In the genomic region with DNA sequence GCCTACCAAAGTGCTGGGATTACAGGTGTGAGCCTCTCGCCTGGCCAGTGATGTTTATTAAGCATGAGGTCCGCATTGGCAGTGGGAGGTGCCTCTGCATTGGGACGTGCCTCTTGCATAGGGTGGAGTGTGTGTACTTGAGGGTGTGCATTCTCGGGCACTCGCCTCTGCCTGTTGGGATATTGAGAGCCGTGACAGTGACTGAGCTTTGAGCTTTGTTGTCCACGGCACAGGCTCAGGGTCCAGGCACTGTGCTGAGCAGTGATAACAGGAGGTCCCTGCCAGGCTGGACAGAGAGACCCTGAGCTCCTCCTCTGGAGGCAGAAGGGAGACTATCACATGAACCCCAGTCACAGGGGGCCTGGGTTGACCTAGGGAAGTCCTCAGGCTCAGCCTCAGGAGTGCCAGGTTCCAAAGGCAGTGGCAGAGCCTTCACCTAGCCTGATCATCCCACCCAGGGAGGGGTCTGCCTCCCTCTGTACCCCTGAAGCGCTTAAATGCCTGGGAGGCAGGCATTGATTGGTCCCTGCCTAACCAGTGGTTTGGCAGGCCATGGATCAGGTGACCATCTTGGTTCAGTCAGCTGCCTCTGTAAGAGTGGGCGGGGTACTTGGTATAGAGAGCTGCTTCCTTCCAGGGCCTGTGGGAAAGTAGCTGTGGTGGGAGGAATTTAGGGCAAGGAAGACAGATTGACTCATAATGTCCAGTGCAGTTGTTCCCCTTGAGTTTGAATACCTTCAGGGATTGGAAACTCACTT, we compare ENCODE assay signal across 16 cellular contexts.
DNase-seq lines count a peak whose midpoint lies in the region; ATAC-seq, FAIRE-seq and TF ChIP-seq lines count a peak whose summit lies in the region.
"Had no signal": no experiment of that assay in that cellular context is flagged by ENCODE, and none has a peak within 500 bp of the region (broad histone marks: within the 10 kb centered on the region; RNA-seq: fewer than 3 reads in every experiment).

No MANE protein-coding gene starts in this region.

- H3K27me3 Mint-ChIP-seq in brain = no peaks in the 10 kb centered on the region
- H3K27me3 Mint-ChIP-seq: stimulated activated naive CD8-positive, alpha-beta T cell treated with anti-CD3 and anti-CD28 coated beads, Interleukin-15, Interleukin-2, amounts not matched to agents 100 ng/mL and 50 ng/mL, for 24 hours had no signal

- H3K27me3 ChIP-seq in ACC112 (ENCODE audit: insufficient read depth, low read length) = no peaks in the 10 kb centered on the region

- H3K9ac ChIP-seq in kidney (ENCODE audit: low read length in 2 of 2) = peak overlapping the region in 1 of 2 donors; percentile 22

- ATAC-seq in HG03521 (IDR thresholded peaks at IDR 0.05; ENCODE audit: unreplicated experiment) (no peak), HG03025 (IDR thresholded peaks at IDR 0.05; ENCODE audit: low FRiP score, unreplicated experiment) (no peak)
- ATAC-seq: activated CD4-positive, CD25-positive, alpha-beta regulatory T cell treated with anti-CD3 and anti-CD28 coated beads, Interleukin-2, amount 50 U/mL, for 24 hours; GM12878 had no signal

- peaks cover 82% of the 10 kb centered on the region for H3K4me1 Mint-ChIP-seq in brain
- H3K4me1 Mint-ChIP-seq: activated naive CD4-positive, alpha-beta T cell treated with anti-CD3 and anti-CD28 coated beads, Interleukin-2, amount 10 ng/mL, durations not matched to agents 7 days and 5 days; memory B cell had no signal

- peaks cover 24% of the 10 kb centered on the region for H3K4me1 ChIP-seq in ACC112 (ENCODE audit: control insufficient read depth, insufficient read depth, low read length, unreplicated experiment)
- peaks cover 48% of the 10 kb centered on the region in 2 donors for H3K4me1 ChIP-seq in kidney (ENCODE audit: control insufficient read depth in 1 of 2, insufficient read depth in 1 of 2, low read depth in 1 of 2, low read length in 2 of 2)

- H2AFZ ChIP-seq in ACC112 (ENCODE audit: low read length, unreplicated experiment) = no peak overlapping the region

- no peak overlapping the region for H3K4me3 ChIP-seq in ACC112 (ENCODE audit: low read depth, low read length)
- no peak overlapping the region for H3K4me3 ChIP-seq in HFF-Myc (replicated peaks; ENCODE audit: low read depth, low read length)
- H3K4me3 ChIP-seq in kidney (ENCODE audit: low read length in 2 of 2) = no peak overlapping the region
- H3K4me3 ChIP-seq: GM12878 had no signal

- H3K79me2 ChIP-seq in ACC112 (ENCODE audit: control insufficient read depth, insufficient read depth, low read length, unreplicated experiment) = no peaks in the 10 kb centered on the region

- H3K27ac ChIP-seq in ACC112 (ENCODE audit: low read depth, low read length) (peak overlapping the region; percentile 35; the same call in 1 of the 2 replicates), kidney (ENCODE audit: low read depth in 2 of 2, low read length in 2 of 2) (peak overlapping the region; percentile 22 to 73)

- no peaks in the 10 kb centered on the region for H3K9me3 Mint-ChIP-seq in brain
- H3K9me3 Mint-ChIP-seq: activated naive CD4-positive, alpha-beta T cell treated with anti-CD3 and anti-CD28 coated beads, Interleukin-2, amount 10 ng/mL, durations not matched to agents 7 days and 5 days; memory B cell; stimulated activated naive CD8-positive, alpha-beta T cell treated with anti-CD3 and anti-CD28 coated beads, Interleukin-15, Interleukin-2, amounts not matched to agents 100 ng/mL and 50 ng/mL, for 24 hours had no signal

- intact Hi-C loops in kidney (cut with DNase I) = no loop called here

- no peaks in the 10 kb centered on the region for H3K36me3 Mint-ChIP-seq in brain
- H3K36me3 Mint-ChIP-seq: activated naive CD4-positive, alpha-beta T cell treated with anti-CD3 and anti-CD28 coated beads, Interleukin-2, amount 10 ng/mL, durations not matched to agents 7 days and 5 days; memory B cell had no signal

- H3K27ac Mint-ChIP-seq in brain = peak overlapping the region in 3 of 5 experiments; percentile 51 to 75 (median 52)
- H3K27ac Mint-ChIP-seq: activated naive CD4-positive, alpha-beta T cell treated with anti-CD3 and anti-CD28 coated beads, Interleukin-2, amount 10 ng/mL, durations not matched to agents 7 days and 5 days; memory B cell; stimulated activated naive CD8-positive, alpha-beta T cell treated with anti-CD3 and anti-CD28 coated beads, Interleukin-15, Interleukin-2, amounts not matched to agents 100 ng/mL and 50 ng/mL, for 24 hours had no signal

- H3K36me3 ChIP-seq in ACC112 (ENCODE audit: insufficient read depth, low read length) (no peaks in the 10 kb centered on the region), kidney (ENCODE audit: control insufficient read depth in 1 of 2, insufficient read depth in 2 of 2, low read length in 2 of 2) (peaks cover 0 to 5% of the 10 kb centered on the region in 2 donors)

- TF ChIP-seq CTCF in HFF-Myc (IDR thresholded peaks at IDR 0.05; ENCODE audit: low read depth, low read length, missing control alignments) (no peak), brain (conservative IDR thresholded peaks at IDR 0.05) (no peak), kidney (IDR thresholded peaks at IDR 0.05; ENCODE audit: borderline replicate concordance, extremely low read depth, insufficient read depth) (no peak)

- H3K9me3 ChIP-seq in kidney (ENCODE audit: control insufficient read depth in 1 of 2, low read length in 2 of 2) = no peaks in the 10 kb centered on the region

- no peak overlapping the region for H3K4me3 Mint-ChIP-seq in brain
- H3K4me3 Mint-ChIP-seq: activated naive CD4-positive, alpha-beta T cell treated with anti-CD3 and anti-CD28 coated beads, Interleukin-2, amount 10 ng/mL, durations not matched to agents 7 days and 5 days; memory B cell; stimulated activated naive CD8-positive, alpha-beta T cell treated with anti-CD3 and anti-CD28 coated beads, Interleukin-15, Interleukin-2, amounts not matched to agents 100 ng/mL and 50 ng/mL, for 24 hours had no signal

- DNase-seq in HFF-Myc (ENCODE audit: extremely low read depth, low read depth) = peak; percentile 64
- DNase-seq in kidney = no peak
- DNase-seq in NCI-H446 treated with DMSO at 0.1 percent for 48 hours (lab: John Stamatoyannopoulos, UW) = no peak
- no peak for DNase-seq in COLO668 (lab: John Stamatoyannopoulos, UW; ENCODE audit: unreplicated experiment)
- DNase-seq: activated naive CD4-positive, alpha-beta T cell treated with anti-CD3 and anti-CD28 coated beads, Interleukin-2, amount 10 ng/mL, durations not matched to agents 7 days and 5 days; C1 segment of cervical spinal cord; NCI-H1092 treated with DMSO at 0.1 percent for 48 hours had no signal

- no peak for FAIRE-seq in kidney (lab: Jason Lieb, UNC)
- FAIRE-seq: endometrium, GM12878 had no signal
